ENCODE assay signal across 1 cellular context in the genomic region with DNA sequence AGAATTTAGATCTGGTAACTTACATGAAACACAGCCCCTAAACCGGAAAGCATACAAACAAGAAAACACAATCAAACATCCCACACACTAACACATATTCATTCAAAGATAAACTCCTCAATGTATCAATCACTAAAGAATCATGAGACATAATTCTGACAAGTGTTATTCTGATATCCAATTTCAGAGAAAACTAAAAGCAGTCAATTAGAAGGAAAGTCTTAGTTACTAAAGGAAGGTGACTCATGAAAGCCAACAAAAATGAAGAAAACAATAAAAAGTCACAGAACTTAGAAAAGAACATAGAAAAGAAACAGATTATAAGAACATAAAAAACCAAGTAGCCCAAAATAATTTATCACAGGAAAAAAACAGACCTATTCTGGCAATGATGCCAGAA.
A peak's percentile ranks its signal among the peaks of the same experiment; 100 is the strongest.
TF ChIP-seq lines count a peak whose summit lies in the region.

No MANE protein-coding gene starts in this region.

TF ChIP-seq in endothelial cell of umbilical vein, 7 proteins besides CTCF, POLR2A, EP300 and RAD21 (continued from another document):
- TF ChIP-seq EZH2 (IDR thresholded peaks at IDR 0.05; ENCODE audit: borderline replicate concordance, low read depth, low read length, severe bottlenecking) (no peak), FOS (IDR thresholded peaks at IDR 0.05; ENCODE audit: borderline replicate concordance, insufficient read depth, low read length) (peak; percentile 54)
